8 cellular contexts compared by ENCODE assay signal in the genomic region with DNA sequence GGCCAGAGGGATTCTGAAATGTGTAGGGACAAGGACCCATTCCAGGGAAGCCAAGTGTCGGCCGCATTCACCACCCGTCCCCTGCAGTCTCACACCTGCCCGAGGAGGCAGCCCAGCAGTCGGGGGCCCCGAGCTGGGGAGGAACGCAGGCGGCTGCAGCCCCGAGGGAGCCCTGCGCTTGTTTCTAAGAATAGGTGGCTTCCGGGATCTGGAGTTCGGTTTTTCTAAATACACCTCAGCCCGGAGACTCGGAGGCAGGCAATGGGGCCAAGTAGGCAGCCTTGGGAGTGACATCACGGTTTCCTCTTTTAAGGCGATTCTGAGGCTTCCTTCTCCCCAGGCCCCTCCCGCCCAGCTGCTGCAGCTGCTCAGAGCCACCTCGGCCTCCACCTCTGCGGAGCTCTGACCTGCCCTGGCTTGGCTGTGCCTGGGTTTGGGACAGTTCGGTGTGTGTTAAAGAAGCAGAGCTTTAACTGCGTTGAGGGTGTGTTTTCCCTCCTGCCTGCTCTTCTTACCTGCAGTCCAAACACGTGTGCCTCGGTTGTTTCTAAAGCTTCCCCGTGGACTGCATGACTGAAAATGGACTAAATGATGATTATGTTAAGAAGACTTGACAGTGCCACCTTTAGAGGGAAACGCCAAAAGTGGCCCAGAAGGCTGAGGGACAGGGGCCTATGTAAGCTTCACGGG.
DNase-seq lines count a peak whose midpoint lies in the region; ATAC-seq and TF ChIP-seq lines count a peak whose summit lies in the region.

No MANE protein-coding gene starts in this region.

- no peaks in the 10 kb centered on the region for H3K4me1 ChIP-seq in colonic mucosa

- peaks cover 60% of the 10 kb centered on the region for H3K27me3 Mint-ChIP-seq in stimulated activated naive CD8-positive, alpha-beta T cell treated with anti-CD3 and anti-CD28 coated beads, Interleukin-15, amount 100 ng/mL, for 72 hours
- no peaks in the 10 kb centered on the region for H3K27me3 Mint-ChIP-seq in neural crest cell (ENCODE audit: low read depth)

- H3K27ac ChIP-seq in colonic mucosa = peak overlapping the region; percentile 31

- peak; percentile 77 for ATAC-seq in stimulated activated naive CD8-positive, alpha-beta T cell treated with anti-CD3 and anti-CD28 coated beads, Interleukin-15, amount 100 ng/mL, for 72 hours
- no peak for ATAC-seq in stimulated activated naive CD8-positive, alpha-beta T cell treated with anti-CD3 and anti-CD28 coated beads, Interleukin-15, Interleukin-2, amounts not matched to agents 100 U/mL and 50 U/mL, for 24 hours
- peak; percentile 97 for ATAC-seq in HG03432 (IDR thresholded peaks at IDR 0.05; ENCODE audit: unreplicated experiment)

- TF ChIP-seq CTCF in colonic mucosa (IDR thresholded peaks at IDR 0.05) (no peak), neural crest cell (conservative IDR thresholded peaks at IDR 0.05) (no peak)

- DNase-seq in stimulated activated naive CD8-positive, alpha-beta T cell treated with anti-CD3 and anti-CD28 coated beads, Interleukin-15, amount 100 ng/mL, for 72 hours = peak in 1 of 2 donors; percentile 14
- no peak for DNase-seq in stimulated activated naive CD8-positive, alpha-beta T cell treated with anti-CD3 and anti-CD28 coated beads, Interleukin-15, Interleukin-2, amounts not matched to agents 100 U/mL and 50 U/mL, for 24 hours
- DNase-seq in colonic mucosa = no peak
- no peak for DNase-seq in neural crest cell (ENCODE audit: low read depth, low spot score)
- DNase-seq in HuH-7 (ENCODE audit: low spot score) = no peak
- DNase-seq in SW 1271 (lab: John Stamatoyannopoulos, UW) = no peak
- no peak for DNase-seq in NCI-H2081 (lab: John Stamatoyannopoulos, UW)

- no peak overlapping the region for H3K9ac ChIP-seq in colonic mucosa (ENCODE audit: low read depth in 2 of 2, low read length in 2 of 2)

- H3K27me3 ChIP-seq in colonic mucosa = no peaks in the 10 kb centered on the region

- no peaks in the 10 kb centered on the region for H3K9me3 ChIP-seq in colonic mucosa

- H3K4me3 ChIP-seq in colonic mucosa = no peak overlapping the region

- peaks cover 8% of the 10 kb centered on the region for H3K4me1 Mint-ChIP-seq in stimulated activated naive CD8-positive, alpha-beta T cell treated with anti-CD3 and anti-CD28 coated beads, Interleukin-15, amount 100 ng/mL, for 72 hours
- peaks cover 35% of the 10 kb centered on the region for H3K4me1 Mint-ChIP-seq in neural crest cell

- H3K36me3 ChIP-seq in colonic mucosa = no peaks in the 10 kb centered on the region

- H3K27ac Mint-ChIP-seq in stimulated activated naive CD8-positive, alpha-beta T cell treated with anti-CD3 and anti-CD28 coated beads, Interleukin-15, amount 100 ng/mL, for 72 hours = no peak overlapping the region
- no peak overlapping the region for H3K27ac Mint-ChIP-seq in neural crest cell (ENCODE audit: unreplicated experiment)

- peaks cover 0 to 5% of the 10 kb centered on the region in 2 donors for H3K9me3 Mint-ChIP-seq in stimulated activated naive CD8-positive, alpha-beta T cell treated with anti-CD3 and anti-CD28 coated beads, Interleukin-15, amount 100 ng/mL, for 72 hours
- H3K9me3 Mint-ChIP-seq in neural crest cell = peaks cover 2% of the 10 kb centered on the region

- H3K4me3 Mint-ChIP-seq in stimulated activated naive CD8-positive, alpha-beta T cell treated with anti-CD3 and anti-CD28 coated beads, Interleukin-15, amount 100 ng/mL, for 72 hours = peak overlapping the region in 1 of 2 donors; percentile 20
- H3K4me3 Mint-ChIP-seq in neural crest cell = peak overlapping the region; percentile 50

- intact Hi-C loops in colonic mucosa (cut with DNase I) = no loop called here

- peaks cover 36% of the 10 kb centered on the region for H3K36me3 Mint-ChIP-seq in neural crest cell (ENCODE audit: low read depth)
